ENCODE assay signal across 19 cellular contexts in genomic region chr10:87705339-87705738, GRCh38. TPM values are rescaled to one million over a fixed set of nuclear protein-coding genes. Genes with fewer than 3 reads are reported as not detected.
DNase-seq lines count a peak whose midpoint lies in the region; TF ChIP-seq lines count a peak whose summit lies in the region.
"Had no signal": no experiment of that assay in that cellular context is flagged by ENCODE, and none has a peak within 500 bp of the region (broad histone marks: within the 10 kb centered on the region; RNA-seq: fewer than 3 reads in every experiment).

No MANE protein-coding gene starts in this region.

- H3K4me3 Mint-ChIP-seq in HFFc6: peak overlapping the region; percentile 37
- H3K4me3 Mint-ChIP-seq: CD4-positive, CD25-positive, alpha-beta regulatory T cell had no signal

- no peaks in the 10 kb centered on the region for H3K9me3 Mint-ChIP-seq in HFFc6

- H3K4me1 ChIP-seq in ascending aorta: no peaks in the 10 kb centered on the region
- H3K4me1 ChIP-seq: parathyroid adenoma had no signal

- H3K4me1 Mint-ChIP-seq in HFFc6 (ENCODE audit: low read depth): peaks cover 75% of the 10 kb centered on the region
- H3K4me1 Mint-ChIP-seq: CD4-positive, CD25-positive, alpha-beta regulatory T cell had no signal

- H3K27me3 ChIP-seq in ascending aorta: no peaks in the 10 kb centered on the region
- H3K27me3 ChIP-seq: heart right ventricle, upper lobe of right lung had no signal

- H3K27ac Mint-ChIP-seq in HFFc6: peak overlapping the region; percentile 76
- H3K27ac Mint-ChIP-seq: CD4-positive, CD25-positive, alpha-beta regulatory T cell had no signal

- H3K36me3 ChIP-seq in ascending aorta: peaks cover 1 to 8% of the 10 kb centered on the region in 2 donors

- intact Hi-C loops in ascending aorta (cut with DNase I): no loop called here

- H3K4me3 ChIP-seq in AG10803 (ENCODE audit: low read length): no peak overlapping the region
- H3K4me3 ChIP-seq in fibroblast of villous mesenchyme (ENCODE audit: low read depth, low read length): no peak overlapping the region
- H3K4me3 ChIP-seq in ascending aorta: no peak overlapping the region
- H3K4me3 ChIP-seq: heart right ventricle, upper lobe of right lung had no signal

- H3K27ac ChIP-seq in ascending aorta: no peak overlapping the region
- H3K27ac ChIP-seq: heart right ventricle, parathyroid adenoma, upper lobe of right lung had no signal

- peaks cover 37% of the 10 kb centered on the region for H3K36me3 Mint-ChIP-seq in HFFc6 (ENCODE audit: low read depth)
- H3K36me3 Mint-ChIP-seq: CD4-positive, CD25-positive, alpha-beta regulatory T cell had no signal

- DNase-seq in AG10803 (ENCODE audit: low read depth) (peak; percentile 65), HFFc6 (peak; percentile 77), amniotic stem cell (lab: John Stamatoyannopoulos, UW) (peak; percentile 17), fibroblast of villous mesenchyme (ENCODE audit: low read depth) (peak; percentile 80), ascending aorta (ENCODE audit: low spot score in 2 of 2) (no peak), H4 (ENCODE audit: low spot score) (no peak), occipital lobe (lab: John Stamatoyannopoulos, UW) (no peak)
- DNase-seq in activated CD4-positive, alpha-beta T cell treated with anti-CD3 and anti-CD28 coated beads, Interleukin-2, amount 50 U/mL, for 1 hour: no peak
- DNase-seq: activated CD8-positive, alpha-beta memory T cell treated with anti-CD3 and anti-CD28 coated beads, Interleukin-2, amount 50 U/mL, for 4 hours; activated naive CD4-positive, alpha-beta T cell; caudate nucleus; CD4-positive, CD25-positive, alpha-beta regulatory T cell; heart right ventricle; left colon; NCI-H1694 treated with DMSO at 0.1 percent for 48 hours; NCI-H510A treated with DMSO at 0.1 percent for 48 hours; stimulated activated naive CD4-positive, alpha-beta T cell; upper lobe of right lung had no signal

- H3K9me3 ChIP-seq in ascending aorta: no peaks in the 10 kb centered on the region
- H3K9me3 ChIP-seq: heart right ventricle, upper lobe of right lung had no signal

- H3K27me3 Mint-ChIP-seq in HFFc6 (ENCODE audit: insufficient read depth): peaks cover 5% of the 10 kb centered on the region

- TF ChIP-seq CTCF in AG10803 (conservative IDR thresholded peaks at IDR 0.05; ENCODE audit: low read length) (no peak), HFFc6 (IDR thresholded peaks at IDR 0.05) (no peak), fibroblast of villous mesenchyme (IDR thresholded peaks at IDR 0.05; ENCODE audit: insufficient read depth, low read depth, low read length) (no peak), ascending aorta (IDR thresholded peaks at IDR 0.05) (no peak)

RNA-seq across cellular contexts. Expression of gene PAPSS2, which starts 45.7 kb away (rescaled TPM):
- 100 to 1,000 TPM; 388 to 630 (median 429) TPM for total RNA-seq in HFFc6 (2021; fragmentation: NEBNext Ultra II Directional; extraction: Animal tissue kit (Norgen Biotek cat#: 25700))
- total RNA-seq in fibroblast of villous mesenchyme: 131 and 417 TPM in 2 replicates
- total RNA-seq in ascending aorta: 14.8 TPM
- 0.17 TPM in 1 of 2 replicates, not detected in the other for total RNA-seq in H4 (2014; rRNA removed; shearing (Covaris generic))
- 3.1 TPM for total RNA-seq in occipital lobe
- total RNA-seq: CD4-positive, CD25-positive, alpha-beta regulatory T cell had no signal

Comparison
In these comparisons a context has a peak if more than half of its experiments do, and no peak if none do; other contexts are left out.
1. DNase-seq: peak in AG10803 (single experiment), HFFc6 (single experiment), amniotic stem cell (single experiment) and fibroblast of villous mesenchyme (single experiment); none in activated CD4-positive, alpha-beta T cell treated with anti-CD3 and anti-CD28 coated beads, Interleukin-2, amount 50 U/mL, for 1 hour (single experiment), ascending aorta (0 of 2), H4 (single experiment) and occipital lobe (single experiment).